Comparison of ENCODE assay signal across 7 cellular contexts in the genomic region with DNA sequence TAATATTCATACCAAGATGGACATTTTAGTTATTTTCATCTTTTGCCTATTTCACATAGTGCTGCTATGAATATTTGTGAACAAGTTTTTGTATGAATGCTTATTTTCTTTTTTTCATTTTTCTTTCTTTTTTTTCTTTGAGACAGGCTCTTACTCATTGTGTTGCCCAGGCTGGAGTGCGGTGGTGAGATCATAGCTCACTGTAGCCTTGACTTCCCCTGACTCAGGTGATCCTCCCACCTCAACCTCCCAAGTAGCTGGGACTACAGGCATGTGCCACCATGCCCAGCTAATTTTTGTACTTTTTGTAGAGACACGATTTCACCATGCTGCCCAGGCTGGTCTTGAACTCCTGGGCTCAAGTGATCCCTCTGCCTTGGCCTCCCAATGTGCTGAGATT. TPM values are rescaled to one million over a fixed set of nuclear protein-coding genes. Genes with fewer than 3 reads are reported as not detected.
A peak's percentile ranks its signal among the peaks of the same experiment; 100 is the strongest.
DNase-seq lines count a peak whose midpoint lies in the region; ATAC-seq lines count a peak whose summit lies in the region.
"Not testable (repeated sequence)": the region's sequence is repeated elsewhere in the genome, so short reads cannot be mapped to it uniquely, and the experiment has no call there.

No MANE protein-coding gene starts in this region.

- peak; percentile 55 for DNase-seq in HT1080 (ENCODE audit: low read depth)
- peak; percentile 44 for DNase-seq in activated CD4-positive, alpha-beta T cell treated with anti-CD3 and anti-CD28 coated beads for 48 hours
- peak in 1 of 2 donors; percentile 13 for DNase-seq in activated T-cell treated with anti-CD3 and anti-CD28 coated beads, Interleukin-2, amount 50 U/mL, for 72 hours
- DNase-seq in amniotic epithelial cell (ENCODE audit: low read depth): peak; percentile 23
- DNase-seq in epithelial cell of prostate (ENCODE audit: low read depth, low spot score): peak; percentile 48
- peak; percentile 60 for DNase-seq in kidney tubule cell (ENCODE audit: low spot score)
- DNase-seq in stimulated activated effector memory CD8-positive, alpha-beta T cell treated with anti-CD3 and anti-CD28 coated beads, Interleukin-12 subunit alpha, Interleukin-12 subunit beta, amount 100 ng/mL, for 72 hours (ENCODE audit: low spot score in 2 of 2): not testable (repeated sequence)

- not testable (repeated sequence) for H3K4me3 Mint-ChIP-seq in activated T-cell treated with anti-CD3 and anti-CD28 coated beads, Interleukin-2, amount 50 U/mL, for 72 hours; stimulated activated effector memory CD8-positive, alpha-beta T cell treated with anti-CD3 and anti-CD28 coated beads, Interleukin-12 subunit alpha, Interleukin-12 subunit beta, amount 100 ng/mL, for 72 hours

- H3K27ac ChIP-seq in epithelial cell of prostate: peak overlapping the region; percentile 12

- peak; percentile 73 to 87 for ATAC-seq in activated T-cell treated with anti-CD3 and anti-CD28 coated beads, Interleukin-2, amount 50 U/mL, for 72 hours (replicated peaks in 1 of 2)
- peak; percentile 88 for ATAC-seq in stimulated activated effector memory CD8-positive, alpha-beta T cell treated with anti-CD3 and anti-CD28 coated beads, Interleukin-12 subunit alpha, Interleukin-12 subunit beta, amount 100 ng/mL, for 72 hours

- not testable (repeated sequence) for H3K27ac Mint-ChIP-seq in activated T-cell treated with anti-CD3 and anti-CD28 coated beads, Interleukin-2, amount 50 U/mL, for 72 hours
- peak overlapping the region; percentile 44 for H3K27ac Mint-ChIP-seq in stimulated activated effector memory CD8-positive, alpha-beta T cell treated with anti-CD3 and anti-CD28 coated beads, Interleukin-12 subunit alpha, Interleukin-12 subunit beta, amount 100 ng/mL, for 72 hours

- not testable (repeated sequence) for H3K36me3 Mint-ChIP-seq in activated T-cell treated with anti-CD3 and anti-CD28 coated beads, Interleukin-2, amount 50 U/mL, for 72 hours (ENCODE audit: insufficient read depth in 2 of 2); stimulated activated effector memory CD8-positive, alpha-beta T cell treated with anti-CD3 and anti-CD28 coated beads, Interleukin-12 subunit alpha, Interleukin-12 subunit beta, amount 100 ng/mL, for 72 hours

- not testable (repeated sequence) for H3K27me3 Mint-ChIP-seq in activated T-cell treated with anti-CD3 and anti-CD28 coated beads, Interleukin-2, amount 50 U/mL, for 72 hours (ENCODE audit: low read depth)

- H3K9me3 Mint-ChIP-seq in activated T-cell treated with anti-CD3 and anti-CD28 coated beads, Interleukin-2, amount 50 U/mL, for 72 hours; stimulated activated effector memory CD8-positive, alpha-beta T cell treated with anti-CD3 and anti-CD28 coated beads, Interleukin-12 subunit alpha, Interleukin-12 subunit beta, amount 100 ng/mL, for 72 hours: not testable (repeated sequence)

- not testable (repeated sequence) for H3K4me1 Mint-ChIP-seq in activated T-cell treated with anti-CD3 and anti-CD28 coated beads, Interleukin-2, amount 50 U/mL, for 72 hours (ENCODE audit: low read depth); stimulated activated effector memory CD8-positive, alpha-beta T cell treated with anti-CD3 and anti-CD28 coated beads, Interleukin-12 subunit alpha, Interleukin-12 subunit beta, amount 100 ng/mL, for 72 hours

RNA-seq across cellular contexts. Expression of gene RPS3A, which starts 21.4 kb away (rescaled TPM):
- 2,043 and 2,904 TPM in 2 replicates for total RNA-seq in HT1080 (2014; rRNA removed; shearing (Covaris generic))
- 4,789 and 5,467 TPM in 2 replicates for polyA plus RNA-seq in HT1080 (2015; cell fraction: cytosol; rRNA removed)
- 1,082 and 1,303 TPM in 2 replicates for polyA plus RNA-seq in HT1080 (2015; cell fraction: nucleus; rRNA removed)
- 1,000 to 10,000 TPM; 2,606 to 2,707 TPM for total RNA-seq in activated T-cell treated with anti-CD3 and anti-CD28 coated beads, Interleukin-2, amount 50 U/mL, for 72 hours
